In the genomic region with DNA sequence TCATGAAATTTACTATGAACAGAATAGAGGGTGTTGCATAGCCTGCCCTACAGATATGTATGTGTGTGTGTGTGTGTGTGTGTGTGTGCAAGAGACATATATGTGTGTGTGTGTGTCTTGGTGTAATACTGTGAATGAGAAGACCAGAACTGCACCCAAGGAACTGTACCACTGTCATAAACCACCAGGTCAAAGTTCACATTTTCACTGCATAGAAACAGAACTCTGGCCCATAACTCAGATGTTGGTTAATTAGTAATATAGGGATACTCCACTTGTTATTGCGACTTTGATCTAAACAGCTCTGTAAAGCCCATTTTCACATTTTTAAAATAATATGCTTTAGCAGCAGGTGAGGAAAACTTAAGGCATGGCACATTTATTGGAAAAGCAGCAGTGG, we compare ENCODE assay signal across 14 cellular contexts.
DNase-seq lines count a peak whose midpoint lies in the region; ATAC-seq, FAIRE-seq and TF ChIP-seq lines count a peak whose summit lies in the region.
"Had no signal": no experiment of that assay in that cellular context is flagged by ENCODE, and none has a peak within 500 bp of the region (broad histone marks: within the 10 kb centered on the region; RNA-seq: fewer than 3 reads in every experiment).

No MANE protein-coding gene starts in this region.

- TF ChIP-seq CTCF in A549 (IDR thresholded peaks at IDR 0.05) (no peak), endodermal cell (conservative IDR thresholded peaks at IDR 0.05) (no peak), mucosa of descending colon (IDR thresholded peaks at IDR 0.05) (no peak)

- intact Hi-C loops in mucosa of descending colon (cut with DNase I, micrococcal nuclease) = no loop called here
- intact Hi-C loops in activated T-helper 2 cell treated with anti-CD3 and anti-CD28 coated beads, Interferon-gamma antibody, Interleukin-2, Interleukin-4, amounts not matched to agents 10 μg/mL and 5 μg/mL and 100 μg/mL, durations not matched to agents 14 hours and 24 hours and 36 hours (cut with micrococcal nuclease) = no loop called here

- no peak overlapping the region for H3K4me3 Mint-ChIP-seq in endodermal cell
- H3K4me3 Mint-ChIP-seq in effector memory CD8-positive, alpha-beta T cell = no peak overlapping the region
- H3K4me3 Mint-ChIP-seq in activated T-helper 2 cell treated with anti-CD3 and anti-CD28 coated beads, Interferon-gamma antibody, Interleukin-2, Interleukin-4, amounts not matched to agents 10 μg/mL and 5 μg/mL and 100 μg/mL, durations not matched to agents 14 hours and 24 hours and 36 hours (ENCODE audit: low read depth) = no peak overlapping the region

- DNase-seq in A549 (ENCODE audit: low read depth in 1 of 2, low spot score in 1 of 2) (no peak), HTR-8/SVneo (ENCODE audit: insufficient read length, low spot score) (no peak), endodermal cell (peak; percentile 13), mucosa of descending colon (peak in 1 of 3 donors; percentile 72), occipital lobe (lab: John Stamatoyannopoulos, UW) (no peak)
- DNase-seq in effector memory CD8-positive, alpha-beta T cell = no peak
- no peak for DNase-seq in activated T-helper 2 cell treated with anti-CD3 and anti-CD28 coated beads, Interferon-gamma antibody, Interleukin-2, Interleukin-4, amounts not matched to agents 10 μg/mL and 5 μg/mL and 100 μg/mL, durations not matched to agents 14 hours and 24 hours and 36 hours (ENCODE audit: low spot score)
- DNase-seq: 8988T, DMS153, Kasumi-1, NCI-H1694, PC-9 had no signal

- H3K9me3 ChIP-seq in A549 (no peaks in the 10 kb centered on the region), endodermal cell (ENCODE audit: control insufficient read depth, low read length) (no peaks in the 10 kb centered on the region), mucosa of descending colon (no peaks in the 10 kb centered on the region)
- H3K9me3 ChIP-seq: BLaER1 treated with 17β-estradiol and CSF1 and Interleukin-3, amounts not matched to agents 10 nM and 100 nM had no signal

- ATAC-seq in A549 (no peak), mucosa of descending colon (peak; percentile 88)
- ATAC-seq in activated CD4-positive, CD25-positive, alpha-beta regulatory T cell treated with anti-CD3 and anti-CD28 coated beads, Interleukin-2, amount 50 U/mL, for 24 hours = no peak
- ATAC-seq in effector memory CD8-positive, alpha-beta T cell (replicated peaks) = no peak

- peak overlapping the region; percentile 34; the same call in 1 of the 3 replicates for H3K4me2 ChIP-seq in A549
- H3K4me2 ChIP-seq: BLaER1 treated with 17β-estradiol and CSF1 and Interleukin-3, amounts not matched to agents 10 nM and 100 nM; PC-9 had no signal

- H3K36me3 ChIP-seq in endodermal cell (ENCODE audit: control insufficient read depth, insufficient read depth, low read length) = no peaks in the 10 kb centered on the region
- H3K36me3 ChIP-seq in mucosa of descending colon (ENCODE audit: low read depth) = no peaks in the 10 kb centered on the region
- H3K36me3 ChIP-seq: BLaER1 treated with 17β-estradiol and CSF1 and Interleukin-3, amounts not matched to agents 10 nM and 100 nM had no signal

- WGBS in A549 (ENCODE audit: missing lambda C conversion rate) = 71% methylated on average over 1 of the region's 1 CpG
- 100% methylated on average over 1 of the region's 1 CpG; no CpG with 5 or more reads in 1 of the 2 experiments for WGBS in endodermal cell (ENCODE audit: insufficient coverage in 1 of 2, insufficient read length in 1 of 2), 2 experiments

- FAIRE-seq in A549 (lab: Jason Lieb, UNC) = no peak
- peak; percentile 4 for FAIRE-seq in HTR-8/SVneo (lab: Jason Lieb, UNC)

- H3K4me1 Mint-ChIP-seq in endodermal cell = peaks cover 54% of the 10 kb centered on the region
- H3K4me1 Mint-ChIP-seq in effector memory CD8-positive, alpha-beta T cell (ENCODE audit: low read depth in 2 of 2) = peaks cover 0 to 3% of the 10 kb centered on the region in 2 donors
- no peaks in the 10 kb centered on the region for H3K4me1 Mint-ChIP-seq in activated T-helper 2 cell treated with anti-CD3 and anti-CD28 coated beads, Interferon-gamma antibody, Interleukin-2, Interleukin-4, amounts not matched to agents 10 μg/mL and 5 μg/mL and 100 μg/mL, durations not matched to agents 14 hours and 24 hours and 36 hours (ENCODE audit: low read depth)

- POLR2A ChIA-PET in A549 (lab: Yijun Ruan, JAX) = no interaction called here

- TF ChIP-seq RAD21 in A549 (conservative IDR thresholded peaks at IDR 0.05 in 1 of 2, IDR thresholded peaks at IDR 0.05 in 1 of 2) = no peak

- H3K36me3 Mint-ChIP-seq in endodermal cell (ENCODE audit: low read depth) = peaks cover 2% of the 10 kb centered on the region
- peaks cover 6% of the 10 kb centered on the region for H3K36me3 Mint-ChIP-seq in effector memory CD8-positive, alpha-beta T cell (ENCODE audit: insufficient read depth)
- H3K36me3 Mint-ChIP-seq in activated T-helper 2 cell treated with anti-CD3 and anti-CD28 coated beads, Interferon-gamma antibody, Interleukin-2, Interleukin-4, amounts not matched to agents 10 μg/mL and 5 μg/mL and 100 μg/mL, durations not matched to agents 14 hours and 24 hours and 36 hours (ENCODE audit: low read depth) = no peaks in the 10 kb centered on the region

- no peaks in the 10 kb centered on the region for H3K27me3 ChIP-seq in endodermal cell (ENCODE audit: control insufficient read depth, insufficient read depth, low read length, poor library complexity, severe bottlenecking)
- H3K27me3 ChIP-seq: BLaER1 treated with 17β-estradiol and CSF1 and Interleukin-3, amounts not matched to agents 10 nM and 100 nM had no signal

- no peaks in the 10 kb centered on the region for H3K9me3 Mint-ChIP-seq in endodermal cell
- no peaks in the 10 kb centered on the region for H3K9me3 Mint-ChIP-seq in effector memory CD8-positive, alpha-beta T cell
- H3K9me3 Mint-ChIP-seq in activated T-helper 2 cell treated with anti-CD3 and anti-CD28 coated beads, Interferon-gamma antibody, Interleukin-2, Interleukin-4, amounts not matched to agents 10 μg/mL and 5 μg/mL and 100 μg/mL, durations not matched to agents 14 hours and 24 hours and 36 hours = no peaks in the 10 kb centered on the region

- H3K4me1 ChIP-seq in A549 (peaks cover 23% of the 10 kb centered on the region; the same call in 2 of the 3 replicates), endodermal cell (ENCODE audit: control insufficient read depth, insufficient read depth, low read length) (peaks cover 29% of the 10 kb centered on the region), mucosa of descending colon (ENCODE audit: low read depth) (peaks cover 28% of the 10 kb centered on the region)

- H3K27me3 Mint-ChIP-seq in endodermal cell (ENCODE audit: insufficient read depth) = no peaks in the 10 kb centered on the region
- H3K27me3 Mint-ChIP-seq in effector memory CD8-positive, alpha-beta T cell = peaks cover 48 to 66% of the 10 kb centered on the region in 2 donors
- H3K27me3 Mint-ChIP-seq in activated T-helper 2 cell treated with anti-CD3 and anti-CD28 coated beads, Interferon-gamma antibody, Interleukin-2, Interleukin-4, amounts not matched to agents 10 μg/mL and 5 μg/mL and 100 μg/mL, durations not matched to agents 14 hours and 24 hours and 36 hours (ENCODE audit: low read depth) = peaks cover 2% of the 10 kb centered on the region

- TF ChIP-seq POLR2A in A549 (IDR thresholded peaks at IDR 0.05; ENCODE audit: low read length) = no peak

- CTCF ChIA-PET in A549 (lab: Yijun Ruan, JAX) = interaction anchor here (0.8 to 1.6 kb wide), 4 partner anchors 9 to 56 kb away, joined by 3 to 5 read pairs (median 4); no protein-coding TSS in a partner anchor

- no peak overlapping the region for H3K9ac ChIP-seq in endodermal cell (ENCODE audit: extremely low read depth, low read length, poor library complexity, severe bottlenecking)
- H3K9ac ChIP-seq: BLaER1 treated with 17β-estradiol and CSF1 and Interleukin-3, amounts not matched to agents 10 nM and 100 nM had no signal

- no peak for TF ChIP-seq EP300 in A549 (IDR thresholded peaks at IDR 0.05)

- H3K4me3 ChIP-seq in A549 = no peak overlapping the region
- H3K4me3 ChIP-seq in endodermal cell (ENCODE audit: low read length) = no peak overlapping the region
- no peak overlapping the region for H3K4me3 ChIP-seq in mucosa of descending colon
- H3K4me3 ChIP-seq: BLaER1 treated with 17β-estradiol and CSF1 and Interleukin-3, amounts not matched to agents 10 nM and 100 nM; PC-9 had no signal

- H3K27ac Mint-ChIP-seq in endodermal cell = no peak overlapping the region
- H3K27ac Mint-ChIP-seq in effector memory CD8-positive, alpha-beta T cell = no peak overlapping the region
- no peak overlapping the region for H3K27ac Mint-ChIP-seq in activated T-helper 2 cell treated with anti-CD3 and anti-CD28 coated beads, Interferon-gamma antibody, Interleukin-2, Interleukin-4, amounts not matched to agents 10 μg/mL and 5 μg/mL and 100 μg/mL, durations not matched to agents 14 hours and 24 hours and 36 hours

- H3K27ac ChIP-seq in A549 = no peak overlapping the region
- no peak overlapping the region for H3K27ac ChIP-seq in endodermal cell (ENCODE audit: low read depth, low read length)
- H3K27ac ChIP-seq: BLaER1 treated with 17β-estradiol and CSF1 and Interleukin-3, amounts not matched to agents 10 nM and 100 nM; PC-9 had no signal

TF ChIP-seq in A549, 52 proteins besides CTCF, POLR2A, EP300 and RAD21:
- no peak for TF ChIP-seq CHD2 (IDR thresholded peaks at IDR 0.05; ENCODE audit: low read length, partially characterized antibody)
